In genomic region chr2:42796427-42797248, GRCh38 we compare ENCODE assay signal across 11 cellular contexts. TPM values are rescaled to one million over a fixed set of nuclear protein-coding genes. Genes with fewer than 3 reads are reported as not detected.
A peak's percentile ranks its signal among the peaks of the same experiment; 100 is the strongest.
DNase-seq lines count a peak whose midpoint lies in the region; ATAC-seq, FAIRE-seq and TF ChIP-seq lines count a peak whose summit lies in the region.
"Had no signal": no experiment of that assay in that cellular context is flagged by ENCODE, and none has a peak within 500 bp of the region (broad histone marks: within the 10 kb centered on the region; RNA-seq: fewer than 3 reads in every experiment).

No MANE protein-coding gene starts in this region.

- peaks cover 16% of the 10 kb centered on the region for H3K4me1 Mint-ChIP-seq in T-helper 17 cell

- H4K20me1 ChIP-seq in keratinocyte (ENCODE audit: control insufficient read depth, extremely low read depth, insufficient read depth, low read length) = no peaks in the 10 kb centered on the region

- H3K56ac ChIP-seq in mesendoderm (ENCODE audit: low read length) = no peak overlapping the region

- WGBS in mesendoderm (ENCODE audit: extremely low coverage, insufficient coverage, low lambda C conversion rate) = no CpG with 5 or more reads among the region's 7 CpGs

- no peak overlapping the region for H3K4me3 Mint-ChIP-seq in T-helper 17 cell
- H3K4me3 Mint-ChIP-seq: activated T-cell treated with anti-CD3 and anti-CD28 coated beads, Interleukin-2, amount 50 U/mL, for 4 hours had no signal

- no peak overlapping the region for H2AK5ac ChIP-seq in mesendoderm (ENCODE audit: low read length)

- DNase-seq in GM13977 (ENCODE audit: low spot score) = peak; percentile 71
- DNase-seq in keratinocyte (ENCODE audit: low read depth, low spot score) = no peak
- no peak for DNase-seq in foreskin fibroblast
- DNase-seq in mesendoderm = no peak
- DNase-seq in T-helper 17 cell = no peak
- DNase-seq in SW480 (ENCODE audit: low spot score) = no peak
- DNase-seq: activated T-cell treated with anti-CD3 and anti-CD28 coated beads, Interleukin-2, amount 50 U/mL, for 4 hours had no signal

- ATAC-seq in GM21367 (IDR thresholded peaks at IDR 0.05; ENCODE audit: unreplicated experiment) (peak; percentile 49), HG03469 (IDR thresholded peaks at IDR 0.05; ENCODE audit: unreplicated experiment) (peak; percentile 30), T-helper 17 cell (no peak)

- H2BK15ac ChIP-seq in mesendoderm (replicated peaks; ENCODE audit: low read depth) = no peak overlapping the region

- H3K27ac Mint-ChIP-seq in T-helper 17 cell = no peak overlapping the region

- FAIRE-seq in keratinocyte (lab: Jason Lieb, UNC) = no peak

- H2BK120ac ChIP-seq in mesendoderm (ENCODE audit: low read depth, low read length) = no peak overlapping the region

- H3K9me3 ChIP-seq in keratinocyte (ENCODE audit: control insufficient read depth, low read depth, low read length) = no peaks in the 10 kb centered on the region
- H3K9me3 ChIP-seq in T-helper 17 cell (ENCODE audit: control insufficient read depth, low read length, poor library complexity, severe bottlenecking) = no peaks in the 10 kb centered on the region
- H3K9me3 ChIP-seq: vagina had no signal

- H4K5ac ChIP-seq in mesendoderm (ENCODE audit: low read length) = no peak overlapping the region

- TF ChIP-seq CTCF in GM13977 (IDR thresholded peaks at IDR 0.05; ENCODE audit: extremely low read depth, insufficient read depth, missing control alignments) = no peak
- no peak for TF ChIP-seq CTCF in keratinocyte (optimal IDR thresholded peaks at IDR 0.05 in 1 of 3, IDR thresholded peaks at IDR 0.05 in 1 of 3, conservative IDR thresholded peaks at IDR 0.05 in 1 of 3; ENCODE audit: extremely low read depth in 1 of 3, insufficient read depth in 2 of 3, low read length in 3 of 3)
- no peak for TF ChIP-seq CTCF in foreskin fibroblast (IDR thresholded peaks at IDR 0.05; ENCODE audit: low read depth, low read length)

- H3K27me3 ChIP-seq in keratinocyte (ENCODE audit: control insufficient read depth, extremely low read depth, insufficient read depth, low read length) (peaks cover 13% of the 10 kb centered on the region), mesendoderm (ENCODE audit: insufficient read depth, low read length, poor library complexity) (no peaks in the 10 kb centered on the region)
- H3K27me3 ChIP-seq: vagina had no signal

- H3K4me3 ChIP-seq in keratinocyte (ENCODE audit: control insufficient read depth in 2 of 3, extremely low read depth in 1 of 3, insufficient read depth in 2 of 3, low read depth in 1 of 3, low read length in 3 of 3) (peak overlapping the region in 1 of 3 experiments; percentile 2), foreskin fibroblast (ENCODE audit: low read depth in 1 of 2, low read length in 2 of 2) (no peak overlapping the region), mesendoderm (ENCODE audit: low read length) (no peak overlapping the region)
- H3K4me3 ChIP-seq: vagina had no signal

- no peaks in the 10 kb centered on the region for H3K9me1 ChIP-seq in keratinocyte (ENCODE audit: control insufficient read depth, extremely low read depth, insufficient read depth, low read length)

- no peak overlapping the region for H4K8ac ChIP-seq in mesendoderm (ENCODE audit: low read depth, low read length)

- peak overlapping the region; percentile 66 for H2AFZ ChIP-seq in keratinocyte (ENCODE audit: control insufficient read depth, low read length)

- H3K9ac ChIP-seq in keratinocyte (ENCODE audit: control insufficient read depth, extremely low read depth, insufficient read depth, low read length) (peak overlapping the region; percentile 6), mesendoderm (ENCODE audit: low read length) (no peak overlapping the region)

- H3K36me3 ChIP-seq in keratinocyte (ENCODE audit: control insufficient read depth in 2 of 2, extremely low read depth in 1 of 2, insufficient read depth in 2 of 2, low read length in 2 of 2) = no peaks in the 10 kb centered on the region
- H3K36me3 ChIP-seq in mesendoderm (ENCODE audit: control insufficient read depth, insufficient read depth, low read length) = no peaks in the 10 kb centered on the region
- H3K36me3 ChIP-seq: vagina had no signal

- peaks cover 47% of the 10 kb centered on the region for H3K27me3 Mint-ChIP-seq in T-helper 17 cell

- no peak overlapping the region for H2BK5ac ChIP-seq in mesendoderm (ENCODE audit: low read length)

- no peak overlapping the region for H3K4ac ChIP-seq in mesendoderm (ENCODE audit: low read depth, low read length)

- no peak overlapping the region for H3K27ac ChIP-seq in keratinocyte (ENCODE audit: control insufficient read depth, insufficient read depth, low read length)
- no peak overlapping the region for H3K27ac ChIP-seq in mesendoderm (ENCODE audit: low read depth, low read length)
- H3K27ac ChIP-seq: vagina had no signal

- in situ Hi-C loops in GM13977 (cut with MboI; ENCODE audit: low pct_unique_long_range_greater_than_20kb, low sequenced_read_pairs, unreplicated experiment) = no loop called here

- no peak overlapping the region for H3K23ac ChIP-seq in mesendoderm (ENCODE audit: low read length)

- H3K79me2 ChIP-seq in keratinocyte (ENCODE audit: control insufficient read depth, insufficient read depth, low read length) (no peaks in the 10 kb centered on the region), mesendoderm (ENCODE audit: control insufficient read depth, insufficient read depth, low read length) (no peaks in the 10 kb centered on the region)

- H3K4me2 ChIP-seq in keratinocyte (ENCODE audit: control insufficient read depth, extremely low read depth, insufficient read depth, low read depth, low read length) (peak overlapping the region; percentile 53), mesendoderm (ENCODE audit: low read length) (no peak overlapping the region)

- peaks cover 3% of the 10 kb centered on the region for H3K36me3 Mint-ChIP-seq in T-helper 17 cell (ENCODE audit: low read depth)

- no peak overlapping the region for H3K18ac ChIP-seq in mesendoderm (ENCODE audit: low read length)

- H3K79me1 ChIP-seq in mesendoderm (ENCODE audit: low read length) = no peaks in the 10 kb centered on the region

- dilution Hi-C loops in keratinocyte (cut with MboI; ENCODE audit: extremely low pct_ligation_motif_present, low sequenced_read_pairs) = no loop called here

- peaks cover 13% of the 10 kb centered on the region for H3K4me1 ChIP-seq in keratinocyte (ENCODE audit: control insufficient read depth, extremely low read depth, insufficient read depth, low read length)
- peaks cover 9% of the 10 kb centered on the region for H3K4me1 ChIP-seq in mesendoderm (ENCODE audit: control insufficient read depth, low read depth, low read length)

RNA-seq across cellular contexts. Expression of gene HAAO, which starts 4.3 kb away (rescaled TPM):
- 0.05 to 0.08 TPM in 2 of 3 replicates, not detected in the other for polyA plus RNA-seq in keratinocyte
- not detected for polyA plus RNA-seq in keratinocyte (2011; ENCODE audit: low read depth)
- polyA plus RNA-seq in keratinocyte (2011; cell fraction: cytosol; rRNA removed) = not detected in 2 replicates
- polyA plus RNA-seq in keratinocyte (2011; cell fraction: nucleus; rRNA removed) = not detected in 2 replicates
- not detected in 2 replicates for polyA plus RNA-seq in keratinocyte (2012; ENCODE audit: low replicate concordance)
- 0.62 TPM in 1 of 3 replicates, not detected in the others for polyA minus RNA-seq in keratinocyte
- polyA minus RNA-seq in keratinocyte (2011; cell fraction: cytosol; rRNA and poly(A)+ RNA removed) = not detected
- not detected in 2 replicates for polyA minus RNA-seq in keratinocyte (2011; cell fraction: nucleus; rRNA and poly(A)+ RNA removed)
- polyA plus RNA-seq in mesendoderm (2013, experiment 1 of 2) = 2.7 TPM
- polyA plus RNA-seq in mesendoderm (2013, experiment 2 of 2) = 2.9 TPM
- under 1 TPM in 1 of 2 donors, not detected in 1; 0.37 TPM for total RNA-seq in T-helper 17 cell
- total RNA-seq: dermis microvascular lymphatic vessel endothelial cell had no signal

RNA-seq across cellular contexts. Expression of gene OXER1, which starts 32.7 kb away (rescaled TPM):
- polyA plus RNA-seq in keratinocyte = not detected in 3 replicates
- not detected for polyA plus RNA-seq in keratinocyte (2011; ENCODE audit: low read depth)
- polyA plus RNA-seq in keratinocyte (2011; cell fraction: cytosol; rRNA removed) = not detected in 2 replicates
- polyA plus RNA-seq in keratinocyte (2011; cell fraction: nucleus; rRNA removed) = not detected in 2 replicates
- 0.08 TPM in 1 of 2 replicates, not detected in the other for polyA plus RNA-seq in keratinocyte (2012; ENCODE audit: low replicate concordance)
- not detected in 3 replicates for polyA minus RNA-seq in keratinocyte
- polyA minus RNA-seq in keratinocyte (2011; cell fraction: cytosol; rRNA and poly(A)+ RNA removed) = not detected
- polyA minus RNA-seq in keratinocyte (2011; cell fraction: nucleus; rRNA and poly(A)+ RNA removed) = not detected in 2 replicates
- polyA plus RNA-seq in mesendoderm (2013, experiment 1 of 2) = 0.95 TPM
- 0.78 TPM for polyA plus RNA-seq in mesendoderm (2013, experiment 2 of 2)
- total RNA-seq in T-helper 17 cell = under 1 TPM in 1 of 2 donors, not detected in 1; 0.25 TPM
- total RNA-seq: dermis microvascular lymphatic vessel endothelial cell had no signal
